18 cellular contexts compared by ENCODE assay signal in genomic region chr12:131114331-131114730, GRCh38.
"Had no signal": no experiment of that assay in that cellular context is flagged by ENCODE, and none has a peak within 500 bp of the region (broad histone marks: within the 10 kb centered on the region; RNA-seq: fewer than 3 reads in every experiment).

No MANE protein-coding gene starts in this region.

- H3K27ac ChIP-seq: brain microvascular endothelial cell, esophagus muscularis mucosa, right lobe of liver, tibial artery had no signal

- H3K36me3 ChIP-seq: brain microvascular endothelial cell, right lobe of liver had no signal

- H3K4me1 ChIP-seq: right lobe of liver, tibial artery had no signal

- H3K27me3 ChIP-seq: brain microvascular endothelial cell, esophagus muscularis mucosa, right lobe of liver, tibial artery had no signal

- ATAC-seq: activated CD8-positive, alpha-beta T cell treated with anti-CD3 and anti-CD28 coated beads for 36 hours; activated naive CD4-positive, alpha-beta T cell treated with anti-CD3 and anti-CD28 coated beads, Interleukin-2, amount 50 U/mL, for 72 hours; left colon; right lobe of liver; stimulated activated naive CD8-positive, alpha-beta T cell treated with anti-CD3 and anti-CD28 coated beads, Interleukin-15, amount 100 ng/mL, for 72 hours had no signal

- H3K9me3 ChIP-seq: esophagus muscularis mucosa, right lobe of liver, tibial artery had no signal

- H3K4me3 ChIP-seq: esophagus muscularis mucosa, right lobe of liver, tibial artery had no signal

- DNase-seq: activated CD4-positive, alpha-beta T cell treated with anti-CD3 and anti-CD28 coated beads for 48 hours; activated CD8-positive, alpha-beta T cell treated with anti-CD3 and anti-CD28 coated beads for 36 hours; activated gamma-delta T cell; activated T-cell treated with anti-CD3 and anti-CD28 coated beads, Interleukin-2, amount 50 U/mL, for 48 hours; amygdala; brain microvascular endothelial cell; cortex of kidney; effector CD4-positive, alpha-beta T cell; naive B cell; occipital lobe; stimulated activated CD4-positive, alpha-beta T cell treated with anti-CD3 and anti-CD28 coated beads, Interleukin-1b, Interleukin-23, amount 100 ng/mL, for 48 hours; stimulated activated naive CD8-positive, alpha-beta T cell treated with anti-CD3 and anti-CD28 coated beads, Interleukin-15, amount 100 ng/mL, for 72 hours; T-helper 2 cell; tibial artery had no signal
